In genomic region chr4:70559216-70559830, GRCh38 we compare ENCODE assay signal across 8 cellular contexts. TPM values are rescaled to one million over a fixed set of nuclear protein-coding genes. Genes with fewer than 3 reads are reported as not detected.
DNase-seq lines count a peak whose midpoint lies in the region; ATAC-seq and TF ChIP-seq lines count a peak whose summit lies in the region.

No MANE protein-coding gene starts in this region.

- H3K27ac Mint-ChIP-seq in activated T-cell treated with anti-CD3 and anti-CD28 coated beads, Interleukin-2, amount 50 U/mL, for 72 hours: no peak overlapping the region

- peak; percentile 91 for TF ChIP-seq CTCF in GM10266 (IDR thresholded peaks at IDR 0.05; ENCODE audit: control insufficient read depth, insufficient read depth, low read depth, missing control alignments)

- H3K27me3 Mint-ChIP-seq in activated T-cell treated with anti-CD3 and anti-CD28 coated beads, Interleukin-2, amount 50 U/mL, for 72 hours (ENCODE audit: low read depth): no peaks in the 10 kb centered on the region

- ATAC-seq in HG02943 (IDR thresholded peaks at IDR 0.05; ENCODE audit: low read depth, unreplicated experiment) (peak; percentile 57), HG02571 (IDR thresholded peaks at IDR 0.05; ENCODE audit: unreplicated experiment) (no peak)
- ATAC-seq in activated T-cell treated with anti-CD3 and anti-CD28 coated beads, Interleukin-2, amount 50 U/mL, for 72 hours (replicated peaks in 1 of 2): no peak

- no peaks in the 10 kb centered on the region for H3K4me1 Mint-ChIP-seq in activated T-cell treated with anti-CD3 and anti-CD28 coated beads, Interleukin-2, amount 50 U/mL, for 72 hours (ENCODE audit: low read depth)

- DNase-seq in AG08395 (ENCODE audit: low spot score) (peak; percentile 55), GM10266 (ENCODE audit: extremely low spot score) (peak; percentile 48), NCI-H446 (lab: John Stamatoyannopoulos, UW) (peak; percentile 25 to 37), glomerular endothelial cell (ENCODE audit: extremely low read depth, low read depth, low spot score) (peak; percentile 7), renal cortical epithelial cell (ENCODE audit: low read depth) (peak; percentile 47)
- DNase-seq in activated T-cell treated with anti-CD3 and anti-CD28 coated beads, Interleukin-2, amount 50 U/mL, for 72 hours: peak; percentile 45 to 46

- H3K4me3 Mint-ChIP-seq in activated T-cell treated with anti-CD3 and anti-CD28 coated beads, Interleukin-2, amount 50 U/mL, for 72 hours: peak overlapping the region in 1 of 2 donors; percentile 43

- no peaks in the 10 kb centered on the region for H3K9me3 Mint-ChIP-seq in activated T-cell treated with anti-CD3 and anti-CD28 coated beads, Interleukin-2, amount 50 U/mL, for 72 hours

- no peaks in the 10 kb centered on the region for H3K36me3 Mint-ChIP-seq in activated T-cell treated with anti-CD3 and anti-CD28 coated beads, Interleukin-2, amount 50 U/mL, for 72 hours (ENCODE audit: insufficient read depth in 2 of 2)

RNA-seq across cellular contexts. Expression of gene AMBN, which starts 32.7 kb away (rescaled TPM):
- not detected for total RNA-seq in activated T-cell treated with anti-CD3 and anti-CD28 coated beads, Interleukin-2, amount 50 U/mL, for 72 hours
- total RNA-seq in glomerular endothelial cell (not detected in 2 replicates), renal cortical epithelial cell (not detected in 2 replicates)

RNA-seq across cellular contexts. Expression of gene AMTN, which starts 41.0 kb away (rescaled TPM):
- not detected for total RNA-seq in activated T-cell treated with anti-CD3 and anti-CD28 coated beads, Interleukin-2, amount 50 U/mL, for 72 hours
- not detected in 2 replicates for total RNA-seq in glomerular endothelial cell
- total RNA-seq in renal cortical epithelial cell: not detected in 2 replicates
